In genomic region chr1:204605791-204606190, GRCh38 we compare ENCODE assay signal across 2 cellular contexts.
TF ChIP-seq lines count a peak whose summit lies in the region.

No MANE protein-coding gene starts in this region.

TF ChIP-seq in GM23338, 12 proteins besides CTCF, POLR2A, EP300 and RAD21:
- TF ChIP-seq CREB1 (CRISPR knock-in tag; IDR thresholded peaks at IDR 0.05; ENCODE audit: low read depth) (no peak), STAT1 (IDR thresholded peaks at IDR 0.05; ENCODE audit: unreplicated experiment) (no peak), ZNF462 (CRISPR knock-in tag; IDR thresholded peaks at IDR 0.05) (no peak), NANOG (IDR thresholded peaks at IDR 0.05; ENCODE audit: borderline replicate concordance) (no peak), EZH2 (IDR thresholded peaks at IDR 0.05; ENCODE audit: low read depth, unreplicated experiment) (no peak), ZNF331 (CRISPR knock-in tag; IDR thresholded peaks at IDR 0.05; ENCODE audit: low read depth) (no peak), REST (IDR thresholded peaks at IDR 0.05; ENCODE audit: unreplicated experiment) (no peak), JUNB (IDR thresholded peaks at IDR 0.05; ENCODE audit: unreplicated experiment) (no peak), EZH2phosphoT487 (IDR thresholded peaks at IDR 0.05; ENCODE audit: unreplicated experiment) (no peak), ZNF114 (CRISPR knock-in tag; IDR thresholded peaks at IDR 0.05) (no peak), POLR2AphosphoS5 (IDR thresholded peaks at IDR 0.05; ENCODE audit: low read depth) (no peak), ETS1 (IDR thresholded peaks at IDR 0.05) (no peak)

TF ChIP-seq in H1, 55 proteins besides CTCF, POLR2A, EP300 and RAD21:
- TF ChIP-seq CREB1 (IDR thresholded peaks at IDR 0.05): no peak
- no peak for TF ChIP-seq JUND (IDR thresholded peaks at IDR 0.05; ENCODE audit: low read length)
- no peak for TF ChIP-seq SIN3A (conservative IDR thresholded peaks at IDR 0.05 in 1 of 2, IDR thresholded peaks at IDR 0.05 in 1 of 2; ENCODE audit: low read depth in 1 of 2, low read length in 2 of 2)
- TF ChIP-seq ATF3 (IDR thresholded peaks at IDR 0.05; ENCODE audit: insufficient read depth, low read depth, low read length): no peak
- TF ChIP-seq ASH2L (IDR thresholded peaks at IDR 0.05; ENCODE audit: low read length): no peak
- no peak for TF ChIP-seq YY1 (IDR thresholded peaks at IDR 0.05; ENCODE audit: low read depth, low read length)
- TF ChIP-seq GTF2F1 (IDR thresholded peaks at IDR 0.05; ENCODE audit: borderline replicate concordance, low read depth, low read length): no peak
- TF ChIP-seq RFX5 (IDR thresholded peaks at IDR 0.05; ENCODE audit: borderline replicate concordance, low read depth, low read length): no peak
- no peak for TF ChIP-seq ATF2 (IDR thresholded peaks at IDR 0.05; ENCODE audit: low read length)
- no peak for TF ChIP-seq KDM5A (IDR thresholded peaks at IDR 0.05; ENCODE audit: low read length)
- no peak for TF ChIP-seq SP2 (IDR thresholded peaks at IDR 0.05; ENCODE audit: low read length)
- TF ChIP-seq NANOG (IDR thresholded peaks at IDR 0.05; ENCODE audit: insufficient read depth, low read depth, low read length, poor library complexity, severe bottlenecking): no peak
- no peak for TF ChIP-seq SUZ12 (IDR thresholded peaks at IDR 0.05; ENCODE audit: low read length)
- TF ChIP-seq CEBPB (IDR thresholded peaks at IDR 0.05; ENCODE audit: low read depth, low read length): no peak
TF ChIP-seq in H1: peak in this region for 0.
